In the genomic region with DNA sequence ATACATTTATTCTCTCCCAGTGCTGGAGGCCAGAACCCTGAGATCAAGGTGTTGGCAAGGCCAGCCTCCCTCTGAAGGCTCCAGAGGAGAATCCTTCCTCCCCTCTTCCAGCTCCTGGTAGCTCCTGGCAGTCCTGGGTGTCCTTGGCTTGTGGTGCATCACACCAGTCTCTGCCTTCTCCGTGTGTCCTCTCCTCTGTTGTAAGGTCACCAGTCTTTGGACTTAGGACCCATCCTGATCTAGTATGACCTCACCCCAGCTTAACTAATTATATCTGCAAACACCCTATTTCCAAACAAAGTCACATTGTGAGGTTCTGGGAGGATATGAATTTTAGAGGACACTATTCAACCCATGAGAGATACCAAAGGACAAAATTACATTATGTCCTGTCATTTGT, we compare ENCODE assay signal across 21 cellular contexts. TPM values are rescaled to one million over a fixed set of nuclear protein-coding genes. Genes with fewer than 3 reads are reported as not detected.
DNase-seq lines count a peak whose midpoint lies in the region; ATAC-seq and TF ChIP-seq lines count a peak whose summit lies in the region.
"Had no signal": no experiment of that assay in that cellular context is flagged by ENCODE, and none has a peak within 500 bp of the region (broad histone marks: within the 10 kb centered on the region; RNA-seq: fewer than 3 reads in every experiment).

No MANE protein-coding gene starts in this region.

- no peaks in the 10 kb centered on the region for H3K36me3 ChIP-seq in liver (ENCODE audit: control insufficient read depth in 4 of 4, insufficient read depth in 3 of 4, low read depth in 1 of 4, low read length in 3 of 4)
- H3K36me3 ChIP-seq: BE2C had no signal

- TF ChIP-seq CTCF in liver (IDR thresholded peaks at IDR 0.05; ENCODE audit: low read depth, low read length, missing input control), result no peak

- H3K4me1 Mint-ChIP-seq in activated naive CD4-positive, alpha-beta T cell treated with anti-CD3 and anti-CD28 coated beads, Interleukin-2, amount 50 U/mL, for 24 hours, result peaks cover 80% of the 10 kb centered on the region
- H3K4me1 Mint-ChIP-seq in effector memory CD8-positive, alpha-beta T cell (ENCODE audit: low read depth in 2 of 2), result peaks cover 42 to 57% of the 10 kb centered on the region in 2 donors

- H3K27me3 ChIP-seq in liver (ENCODE audit: control insufficient read depth in 4 of 4, insufficient read depth in 4 of 4, low read length in 3 of 4), result no peaks in the 10 kb centered on the region
- H3K27me3 ChIP-seq: BE2C; BLaER1 treated with 17β-estradiol and CSF1 and Interleukin-3, amounts not matched to agents 10 nM and 100 nM had no signal

- H3K27ac ChIP-seq in liver (ENCODE audit: low read depth in 1 of 2, low read length in 2 of 2), result no peak overlapping the region
- H3K27ac ChIP-seq: 22Rv1; A549; BLaER1 treated with 17β-estradiol and CSF1 and Interleukin-3, amounts not matched to agents 10 nM and 100 nM; GM23248 had no signal

- H3K27me3 Mint-ChIP-seq in activated naive CD4-positive, alpha-beta T cell treated with anti-CD3 and anti-CD28 coated beads, Interleukin-2, amount 50 U/mL, for 24 hours, result no peaks in the 10 kb centered on the region
- H3K27me3 Mint-ChIP-seq in effector memory CD8-positive, alpha-beta T cell, result no peaks in the 10 kb centered on the region
- H3K27me3 Mint-ChIP-seq: CD4-positive, alpha-beta memory T cell had no signal

- no peak overlapping the region for H3K4me3 ChIP-seq in liver (ENCODE audit: low read depth in 1 of 3, low read length in 3 of 3)
- H3K4me3 ChIP-seq: A549; BLaER1 treated with 17β-estradiol and CSF1 and Interleukin-3, amounts not matched to agents 10 nM and 100 nM; GM23248 had no signal

- no peak for DNase-seq in activated naive CD4-positive, alpha-beta T cell treated with anti-CD3 and anti-CD28 coated beads, Interleukin-2, amount 50 U/mL, for 16 hours
- no peak for DNase-seq in effector memory CD8-positive, alpha-beta T cell
- no peak for DNase-seq in DMS53 (lab: John Stamatoyannopoulos, UW)
- DNase-seq: ACHN; AML-193; BE2C; Calu3; CD4-positive, alpha-beta memory T cell; COR-L47; DND-41; GM23248; H7; HCEC 1CT had no signal

- H3K9ac ChIP-seq in liver (ENCODE audit: low read depth in 1 of 2, low read length in 2 of 2), result no peak overlapping the region
- H3K9ac ChIP-seq: BLaER1 treated with 17β-estradiol and CSF1 and Interleukin-3, amounts not matched to agents 10 nM and 100 nM; GM23248 had no signal

- peaks cover 0 to 5% (median 0%) of the 10 kb centered on the region in 4 donors for H3K9me3 ChIP-seq in liver (ENCODE audit: control insufficient read depth in 4 of 4, low read length in 3 of 4)
- H3K9me3 ChIP-seq: A549, BE2C had no signal

- no peaks in the 10 kb centered on the region for H3K9me3 Mint-ChIP-seq in activated naive CD4-positive, alpha-beta T cell treated with anti-CD3 and anti-CD28 coated beads, Interleukin-2, amount 50 U/mL, for 24 hours
- H3K9me3 Mint-ChIP-seq in effector memory CD8-positive, alpha-beta T cell, result no peaks in the 10 kb centered on the region
- H3K9me3 Mint-ChIP-seq: CD4-positive, alpha-beta memory T cell had no signal

- no peak for TF ChIP-seq RAD21 in liver (IDR thresholded peaks at IDR 0.05)

- 48% methylated on average over 1 of the region's 1 CpG for WGBS in liver

- peaks cover 5 to 18% (median 15%) of the 10 kb centered on the region in 4 donors for H3K4me1 ChIP-seq in liver (ENCODE audit: control insufficient read depth in 4 of 4, insufficient read depth in 4 of 4, low read length in 3 of 4)
- H3K4me1 ChIP-seq: A549 had no signal

- ATAC-seq in effector memory CD8-positive, alpha-beta T cell (replicated peaks), result no peak
- ATAC-seq in HG02870 (IDR thresholded peaks at IDR 0.05; ENCODE audit: unreplicated experiment), result no peak
- ATAC-seq in activated CD4-positive, CD25-positive, alpha-beta regulatory T cell treated with anti-CD3 and anti-CD28 coated beads, Interleukin-2, amount 50 U/mL, for 24 hours, result no peak
- ATAC-seq: A549 had no signal

- H3K27ac Mint-ChIP-seq in activated naive CD4-positive, alpha-beta T cell treated with anti-CD3 and anti-CD28 coated beads, Interleukin-2, amount 50 U/mL, for 24 hours, result peak overlapping the region; percentile 23
- H3K27ac Mint-ChIP-seq in effector memory CD8-positive, alpha-beta T cell, result peak overlapping the region; percentile 49 to 72

- H3K36me3 Mint-ChIP-seq in activated naive CD4-positive, alpha-beta T cell treated with anti-CD3 and anti-CD28 coated beads, Interleukin-2, amount 50 U/mL, for 24 hours, result peaks cover 5% of the 10 kb centered on the region
- H3K36me3 Mint-ChIP-seq in effector memory CD8-positive, alpha-beta T cell (ENCODE audit: insufficient read depth), result peaks cover 15% of the 10 kb centered on the region

- H3K4me3 Mint-ChIP-seq in activated naive CD4-positive, alpha-beta T cell treated with anti-CD3 and anti-CD28 coated beads, Interleukin-2, amount 50 U/mL, for 24 hours, result no peak overlapping the region
- no peak overlapping the region for H3K4me3 Mint-ChIP-seq in effector memory CD8-positive, alpha-beta T cell
- H3K4me3 Mint-ChIP-seq: CD14-positive monocyte; CD4-positive, alpha-beta memory T cell had no signal

TF ChIP-seq in liver, 16 proteins besides CTCF, POLR2A, EP300 and RAD21:
- TF ChIP-seq HNF4A (conservative IDR thresholded peaks at IDR 0.05) (peak; percentile 24 to 56), TAF1 (conservative IDR thresholded peaks at IDR 0.05) (no peak)

RNA-seq across cellular contexts. Expression of gene TSHZ1, which starts 31.1 kb away (rescaled TPM):
- total RNA-seq in liver, result 1 to 10 TPM; 4.2 to 6.6 TPM
- polyA plus RNA-seq in liver, result 1 to 10 TPM; 5.6 TPM

RNA-seq across cellular contexts. Expression of gene PTGR3, which starts 32.8 kb away (rescaled TPM):
- total RNA-seq in liver, result 10 to 100 TPM in 1 of 2 donors, 1 to 10 TPM in 1; 6.8 to 14.2 TPM
- polyA plus RNA-seq in liver, result 10 to 100 TPM in 1 of 2 donors, 1 to 10 TPM in 1; 8.5 to 18.7 TPM
